ENCODE assay signal across 33 cellular contexts in genomic region chr10:100814751-100815474, GRCh38.
"Had no signal": no experiment of that assay in that cellular context is flagged by ENCODE, and none has a peak within 500 bp of the region (broad histone marks: within the 10 kb centered on the region; RNA-seq: fewer than 3 reads in every experiment).

No MANE protein-coding gene starts in this region.

- H3K27ac Mint-ChIP-seq: activated CD4-positive, alpha-beta T cell treated with anti-CD3 and anti-CD28 coated beads, Interleukin-2, amount 10 ng/mL, durations not matched to agents 24 days and 14 days; activated CD8-positive, alpha-beta T cell treated with anti-CD3 and anti-CD28 coated beads for 36 hours; activated naive CD4-positive, alpha-beta T cell treated with anti-CD3 and anti-CD28 coated beads for 36 hours; activated T-cell treated with anti-CD3 and anti-CD28 coated beads, Interleukin-2, amount 50 U/mL, for 72 hours; activated T-helper 17 cell treated with anti-CD3 and anti-CD28 coated beads, Interleukin-2, amount 50 U/mL, for 72 hours; brain; T-helper 1 cell treated with Interleukin-12 subunit alpha and Interleukin-12 subunit beta and Interleukin-4 antibody, amounts not matched to agents 30 μg/mL and 1 μg/mL, for 36 hours; T-helper 2 cell treated with Interferon-gamma antibody and Interleukin-4, amounts not matched to agents 5 μg/mL and 100 μg/mL, for 36 hours had no signal

- H3K9ac ChIP-seq: SK-N-SH had no signal

- H3K9me3 Mint-ChIP-seq: activated CD4-positive, alpha-beta T cell treated with anti-CD3 and anti-CD28 coated beads, Interleukin-2, amount 10 ng/mL, durations not matched to agents 24 days and 14 days; activated CD8-positive, alpha-beta T cell treated with anti-CD3 and anti-CD28 coated beads for 36 hours; activated naive CD4-positive, alpha-beta T cell treated with anti-CD3 and anti-CD28 coated beads for 36 hours; activated naive CD4-positive, alpha-beta T cell treated with anti-CD3 and anti-CD28 coated beads, Interleukin-2, amount 50 U/mL, for 72 hours; activated T-cell treated with anti-CD3 and anti-CD28 coated beads, Interleukin-2, amount 50 U/mL, for 72 hours; activated T-helper 17 cell treated with anti-CD3 and anti-CD28 coated beads, Interleukin-2, amount 50 U/mL, for 72 hours; brain; T-helper 1 cell treated with Interleukin-12 subunit alpha and Interleukin-12 subunit beta and Interleukin-4 antibody, amounts not matched to agents 30 μg/mL and 1 μg/mL, for 36 hours; T-helper 2 cell treated with Interferon-gamma antibody and Interleukin-4, amounts not matched to agents 5 μg/mL and 100 μg/mL, for 36 hours had no signal

- H3K4me3 Mint-ChIP-seq: activated CD4-positive, alpha-beta T cell treated with anti-CD3 and anti-CD28 coated beads, Interleukin-2, amount 10 ng/mL, durations not matched to agents 24 days and 14 days; activated CD8-positive, alpha-beta T cell treated with anti-CD3 and anti-CD28 coated beads for 36 hours; activated naive CD4-positive, alpha-beta T cell treated with anti-CD3 and anti-CD28 coated beads for 36 hours; activated T-cell treated with anti-CD3 and anti-CD28 coated beads, Interleukin-2, amount 50 U/mL, for 72 hours; activated T-helper 17 cell treated with anti-CD3 and anti-CD28 coated beads, Interleukin-2, amount 50 U/mL, for 72 hours; brain; T-helper 1 cell treated with Interleukin-12 subunit alpha and Interleukin-12 subunit beta and Interleukin-4 antibody, amounts not matched to agents 30 μg/mL and 1 μg/mL, for 36 hours; T-helper 2 cell treated with Interferon-gamma antibody and Interleukin-4, amounts not matched to agents 5 μg/mL and 100 μg/mL, for 36 hours had no signal

- H3K4me1 Mint-ChIP-seq: activated CD4-positive, alpha-beta T cell treated with anti-CD3 and anti-CD28 coated beads, Interleukin-2, amount 10 ng/mL, durations not matched to agents 24 days and 14 days; activated T-helper 17 cell treated with anti-CD3 and anti-CD28 coated beads, Interleukin-2, amount 50 U/mL, for 72 hours had no signal

- H3K36me3 Mint-ChIP-seq: activated naive CD4-positive, alpha-beta T cell treated with anti-CD3 and anti-CD28 coated beads, Interleukin-2, amount 50 U/mL, for 72 hours; brain had no signal

- H3K4me3 ChIP-seq: adrenal gland, MG63, Peyer's patch, SJSA1 had no signal

- H3K27me3 ChIP-seq: MG63, Peyer's patch had no signal

- H3K27ac ChIP-seq: adrenal gland, Peyer's patch, SJSA1 had no signal

- ATAC-seq: activated CD8-positive, alpha-beta T cell treated with anti-CD3 and anti-CD28 coated beads for 36 hours; activated naive CD4-positive, alpha-beta T cell treated with anti-CD3 and anti-CD28 coated beads, Interleukin-2, amount 50 U/mL, for 72 hours; activated T-cell treated with anti-CD3 and anti-CD28 coated beads, Interleukin-2, amount 50 U/mL, for 72 hours; activated T-helper 17 cell treated with anti-CD3 and anti-CD28 coated beads, Interleukin-2, amount 50 U/mL, for 72 hours; PC-3 had no signal

- DNase-seq: activated CD4-positive, alpha-beta T cell treated with anti-CD3 and anti-CD28 coated beads, Interleukin-2, amount 10 ng/mL, durations not matched to agents 24 days and 14 days; activated CD4-positive, alpha-beta T cell treated with anti-CD3 and anti-CD28 coated beads, Interleukin-2, amount 50 U/mL, for 4 hours; activated CD8-positive, alpha-beta T cell treated with anti-CD3 and anti-CD28 coated beads for 36 hours; activated gamma-delta T cell treated with Interleukin-2 at 50 U/mL for 16 hours; activated naive CD4-positive, alpha-beta T cell treated with anti-CD3 and anti-CD28 coated beads for 36 hours; activated T-cell treated with anti-CD3 and anti-CD28 coated beads, Interleukin-2, amount 50 U/mL, for 1 hour; activated T-cell treated with anti-CD3 and anti-CD28 coated beads, Interleukin-2, amount 50 U/mL, for 72 hours; adrenal gland; anterior cingulate cortex; caudate nucleus; cerebellar nuclear complex; MG63; NCI-H1048; NCI-H1105 treated with DMSO at 0.1 percent for 48 hours; NCI-H1436; NCI-H1694; NCI-H1930; NCI-H2081 treated with DMSO at 0.1 percent for 48 hours; NCI-H510A; NCI-H526; NCI-H748 treated with DMSO at 0.1 percent for 48 hours; NK-92 treated with Interleukin-12 subunit alpha and Interleukin-12 subunit beta, amount 100 ng/mL, for 24 hours; PC-3; RPMI8226; SHP77 treated with DMSO at 0.1 percent for 48 hours; SK-N-SH had no signal

- H3K36me3 ChIP-seq: adrenal gland, MG63, Peyer's patch, SJSA1 had no signal

- H3K4me1 ChIP-seq: adrenal gland, Peyer's patch, SJSA1 had no signal

- H3K4me2 ChIP-seq: SK-N-SH had no signal
